8 cellular contexts compared by ENCODE assay signal in the genomic region with DNA sequence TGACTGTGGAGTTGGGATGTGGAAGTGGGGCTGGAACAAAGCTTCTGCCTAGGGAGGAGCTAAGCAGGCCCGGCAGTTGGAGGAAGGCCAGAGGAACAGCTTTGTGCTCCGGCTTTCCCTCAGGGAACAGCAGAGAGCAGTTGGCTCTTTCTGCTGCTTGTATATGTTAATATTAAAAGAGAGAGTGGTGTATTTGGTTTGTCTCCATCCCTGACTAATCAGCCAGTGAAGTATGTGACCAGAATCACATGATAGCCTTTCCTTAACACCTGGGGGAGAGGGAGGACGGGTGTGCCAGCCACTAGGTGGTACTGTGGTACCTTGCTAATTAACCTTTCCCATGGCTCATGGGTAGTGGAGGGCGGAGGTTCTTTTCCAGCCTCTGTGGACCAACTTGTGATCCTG. TPM values are rescaled to one million over a fixed set of nuclear protein-coding genes. Genes with fewer than 3 reads are reported as not detected.
A peak's percentile ranks its signal among the peaks of the same experiment; 100 is the strongest.
DNase-seq lines count a peak whose midpoint lies in the region; ATAC-seq and TF ChIP-seq lines count a peak whose summit lies in the region.

No MANE protein-coding gene starts in this region.

- no peaks in the 10 kb centered on the region for H3K27me3 ChIP-seq in DND-41 (ENCODE audit: insufficient read depth, low read length, poor library complexity)
- no peaks in the 10 kb centered on the region for H3K27me3 ChIP-seq in mesendoderm (ENCODE audit: insufficient read depth, low read length, poor library complexity)

- no peaks in the 10 kb centered on the region for H3K9me3 ChIP-seq in DND-41 (ENCODE audit: insufficient read depth, low read length, severe bottlenecking)

- no peak overlapping the region for H4K8ac ChIP-seq in mesendoderm (ENCODE audit: low read depth, low read length)

- H2BK5ac ChIP-seq in mesendoderm (ENCODE audit: low read length) = no peak overlapping the region

- H3K9ac ChIP-seq in DND-41 (ENCODE audit: low read depth, low read length) (no peak overlapping the region), mesendoderm (ENCODE audit: low read length) (no peak overlapping the region)

- H3K79me1 ChIP-seq in mesendoderm (ENCODE audit: low read length) = peaks cover 2% of the 10 kb centered on the region

- H3K27ac ChIP-seq in DND-41 (ENCODE audit: low read length) = no peak overlapping the region
- H3K27ac ChIP-seq in mesendoderm (ENCODE audit: low read depth, low read length) = no peak overlapping the region

- no peak overlapping the region for H4K5ac ChIP-seq in mesendoderm (ENCODE audit: low read length)

- no peak overlapping the region for H2AK5ac ChIP-seq in mesendoderm (ENCODE audit: low read length)

- TF ChIP-seq CTCF in DND-41 (IDR thresholded peaks at IDR 0.05; ENCODE audit: borderline replicate concordance, extremely low read depth, low read length, poor library complexity, severe bottlenecking) = peak; percentile 64

- H3K4me1 ChIP-seq in DND-41 (ENCODE audit: insufficient read depth, low read length) (no peaks in the 10 kb centered on the region), mesendoderm (ENCODE audit: control insufficient read depth, low read depth, low read length) (no peaks in the 10 kb centered on the region)

- H3K18ac ChIP-seq in mesendoderm (ENCODE audit: low read length) = no peak overlapping the region

- no peak overlapping the region for H2BK15ac ChIP-seq in mesendoderm (replicated peaks; ENCODE audit: low read depth)

- no peak overlapping the region for H3K4me2 ChIP-seq in DND-41 (ENCODE audit: insufficient read depth, low read length)
- no peak overlapping the region for H3K4me2 ChIP-seq in mesendoderm (ENCODE audit: low read length)

- H3K23ac ChIP-seq in mesendoderm (ENCODE audit: low read length) = no peak overlapping the region

- no peak overlapping the region for H3K56ac ChIP-seq in mesendoderm (ENCODE audit: low read length)

- H3K36me3 ChIP-seq in DND-41 (ENCODE audit: insufficient read depth, low read length) = peaks cover 59% of the 10 kb centered on the region
- peaks cover 10% of the 10 kb centered on the region for H3K36me3 ChIP-seq in mesendoderm (ENCODE audit: control insufficient read depth, insufficient read depth, low read length)

- no CpG with 5 or more reads among the region's 4 CpGs for WGBS in mesendoderm (ENCODE audit: extremely low coverage, insufficient coverage, low lambda C conversion rate)

- peaks cover 14% of the 10 kb centered on the region for H4K20me1 ChIP-seq in DND-41 (ENCODE audit: insufficient read depth, low read length)

- no peak overlapping the region for H2AFZ ChIP-seq in DND-41 (ENCODE audit: low read depth, low read length)

- DNase-seq in DND-41 = peak; percentile 28
- DNase-seq in LHCN-M2 (ENCODE audit: low read depth) = peak; percentile 46
- peak; percentile 19 for DNase-seq in dedifferentiated amniotic fluid mesenchymal stem cell (ENCODE audit: extremely low spot score)
- DNase-seq in mesendoderm = peak; percentile 79
- DNase-seq in pons (ENCODE audit: low spot score) = no peak
- DNase-seq in NCI-H187 treated with DMSO at 0.1 percent for 48 hours (lab: John Stamatoyannopoulos, UW) = no peak
- DNase-seq in hepatic stellate cell (ENCODE audit: low spot score) = no peak

- no peak overlapping the region for H3K4ac ChIP-seq in mesendoderm (ENCODE audit: low read depth, low read length)

- ATAC-seq in DND-41 (ENCODE audit: insufficient read depth, low read depth) (peak; percentile 60), SK-N-SH treated with all-trans-retinoic acid at 6 μM for 48 hours (peak; percentile 64)

- H3K4me3 ChIP-seq in DND-41 (ENCODE audit: low read depth in 1 of 2, low read length in 2 of 2) (no peak overlapping the region), mesendoderm (ENCODE audit: low read length) (no peak overlapping the region)

- H3K79me2 ChIP-seq in DND-41 (ENCODE audit: insufficient read depth, low read length) (peaks cover 4% of the 10 kb centered on the region), mesendoderm (ENCODE audit: control insufficient read depth, insufficient read depth, low read length) (no peaks in the 10 kb centered on the region)

- H2BK120ac ChIP-seq in mesendoderm (ENCODE audit: low read depth, low read length) = no peak overlapping the region

TF ChIP-seq in SK-N-SH treated with all-trans-retinoic acid at 6 μM for 48 hours, 23 proteins besides CTCF, POLR2A, EP300 and RAD21 (continues in another document):
- TF ChIP-seq, protein P1, sequence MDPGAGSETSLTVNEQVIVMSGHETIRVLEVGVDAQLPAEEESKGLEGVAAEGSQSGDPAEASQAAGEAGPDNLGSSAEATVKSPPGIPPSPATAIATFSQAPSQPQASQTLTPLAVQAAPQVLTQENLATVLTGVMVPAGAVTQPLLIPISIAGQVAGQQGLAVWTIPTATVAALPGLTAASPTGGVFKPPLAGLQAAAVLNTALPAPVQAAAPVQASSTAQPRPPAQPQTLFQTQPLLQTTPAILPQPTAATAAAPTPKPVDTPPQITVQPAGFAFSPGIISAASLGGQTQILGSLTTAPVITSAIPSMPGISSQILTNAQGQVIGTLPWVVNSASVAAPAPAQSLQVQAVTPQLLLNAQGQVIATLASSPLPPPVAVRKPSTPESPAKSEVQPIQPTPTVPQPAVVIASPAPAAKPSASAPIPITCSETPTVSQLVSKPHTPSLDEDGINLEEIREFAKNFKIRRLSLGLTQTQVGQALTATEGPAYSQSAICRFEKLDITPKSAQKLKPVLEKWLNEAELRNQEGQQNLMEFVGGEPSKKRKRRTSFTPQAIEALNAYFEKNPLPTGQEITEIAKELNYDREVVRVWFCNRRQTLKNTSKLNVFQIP (CRISPR knock-in tag; IDR thresholded peaks at IDR 0.05; ENCODE audit: borderline replicate concordance, low read depth) = no peak
- TF ChIP-seq, protein P2, sequence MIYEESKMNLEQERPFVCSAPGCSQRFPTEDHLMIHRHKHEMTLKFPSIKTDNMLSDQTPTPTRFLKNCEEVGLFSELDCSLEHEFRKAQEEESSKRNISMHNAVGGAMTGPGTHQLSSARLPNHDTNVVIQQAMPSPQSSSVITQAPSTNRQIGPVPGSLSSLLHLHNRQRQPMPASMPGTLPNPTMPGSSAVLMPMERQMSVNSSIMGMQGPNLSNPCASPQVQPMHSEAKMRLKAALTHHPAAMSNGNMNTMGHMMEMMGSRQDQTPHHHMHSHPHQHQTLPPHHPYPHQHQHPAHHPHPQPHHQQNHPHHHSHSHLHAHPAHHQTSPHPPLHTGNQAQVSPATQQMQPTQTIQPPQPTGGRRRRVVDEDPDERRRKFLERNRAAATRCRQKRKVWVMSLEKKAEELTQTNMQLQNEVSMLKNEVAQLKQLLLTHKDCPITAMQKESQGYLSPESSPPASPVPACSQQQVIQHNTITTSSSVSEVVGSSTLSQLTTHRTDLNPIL (CRISPR knock-in tag; IDR thresholded peaks at IDR 0.05; ENCODE audit: low read depth) = no peak
- TF ChIP-seq, protein P3, sequence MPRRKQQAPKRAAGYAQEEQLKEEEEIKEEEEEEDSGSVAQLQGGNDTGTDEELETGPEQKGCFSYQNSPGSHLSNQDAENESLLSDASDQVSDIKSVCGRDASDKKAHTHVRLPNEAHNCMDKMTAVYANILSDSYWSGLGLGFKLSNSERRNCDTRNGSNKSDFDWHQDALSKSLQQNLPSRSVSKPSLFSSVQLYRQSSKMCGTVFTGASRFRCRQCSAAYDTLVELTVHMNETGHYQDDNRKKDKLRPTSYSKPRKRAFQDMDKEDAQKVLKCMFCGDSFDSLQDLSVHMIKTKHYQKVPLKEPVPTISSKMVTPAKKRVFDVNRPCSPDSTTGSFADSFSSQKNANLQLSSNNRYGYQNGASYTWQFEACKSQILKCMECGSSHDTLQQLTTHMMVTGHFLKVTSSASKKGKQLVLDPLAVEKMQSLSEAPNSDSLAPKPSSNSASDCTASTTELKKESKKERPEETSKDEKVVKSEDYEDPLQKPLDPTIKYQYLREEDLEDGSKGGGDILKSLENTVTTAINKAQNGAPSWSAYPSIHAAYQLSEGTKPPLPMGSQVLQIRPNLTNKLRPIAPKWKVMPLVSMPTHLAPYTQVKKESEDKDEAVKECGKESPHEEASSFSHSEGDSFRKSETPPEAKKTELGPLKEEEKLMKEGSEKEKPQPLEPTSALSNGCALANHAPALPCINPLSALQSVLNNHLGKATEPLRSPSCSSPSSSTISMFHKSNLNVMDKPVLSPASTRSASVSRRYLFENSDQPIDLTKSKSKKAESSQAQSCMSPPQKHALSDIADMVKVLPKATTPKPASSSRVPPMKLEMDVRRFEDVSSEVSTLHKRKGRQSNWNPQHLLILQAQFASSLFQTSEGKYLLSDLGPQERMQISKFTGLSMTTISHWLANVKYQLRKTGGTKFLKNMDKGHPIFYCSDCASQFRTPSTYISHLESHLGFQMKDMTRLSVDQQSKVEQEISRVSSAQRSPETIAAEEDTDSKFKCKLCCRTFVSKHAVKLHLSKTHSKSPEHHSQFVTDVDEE (CRISPR knock-in tag; IDR thresholded peaks at IDR 0.05) = no peak
- TF ChIP-seq GLIS3 (CRISPR knock-in tag; IDR thresholded peaks at IDR 0.05) (no peak), SNAI2 (CRISPR knock-in tag; IDR thresholded peaks at IDR 0.05) (no peak), ZNF8 (CRISPR knock-in tag; IDR thresholded peaks at IDR 0.05) (no peak), OSR1 (CRISPR knock-in tag; IDR thresholded peaks at IDR 0.05) (no peak), ESRRG (CRISPR knock-in tag; IDR thresholded peaks at IDR 0.05) (no peak), ARNTL (CRISPR knock-in tag; IDR thresholded peaks at IDR 0.05; ENCODE audit: borderline replicate concordance, low read depth) (no peak)

RNA-seq across cellular contexts. Expression of a gene that starts 10.0 kb away (rescaled TPM):
- 35.4 and 40.8 TPM in 2 replicates for total RNA-seq in LHCN-M2 (2014; rRNA removed)
- polyA plus RNA-seq in LHCN-M2 (2012) = 22.9 TPM
- 35.7 TPM for polyA plus RNA-seq in mesendoderm (2013, experiment 1 of 2)
- polyA plus RNA-seq in mesendoderm (2013, experiment 2 of 2) = 34.9 TPM

RNA-seq across cellular contexts. Expression of a gene that starts 10.1 kb away (rescaled TPM):
- total RNA-seq in LHCN-M2 (2014; rRNA removed) = 50.1 and 63.5 TPM in 2 replicates
- 52.7 TPM for polyA plus RNA-seq in LHCN-M2 (2012)
- 43.7 TPM for polyA plus RNA-seq in mesendoderm (2013, experiment 1 of 2)
- polyA plus RNA-seq in mesendoderm (2013, experiment 2 of 2) = 44.0 TPM

RNA-seq across cellular contexts. Expression of a gene that starts 29.5 kb away (rescaled TPM):
- 569 and 621 TPM in 2 replicates for total RNA-seq in LHCN-M2 (2014; rRNA removed)
- polyA plus RNA-seq in LHCN-M2 (2012) = 919 TPM
- 357 TPM for polyA plus RNA-seq in mesendoderm (2013, experiment 1 of 2)
- 372 TPM for polyA plus RNA-seq in mesendoderm (2013, experiment 2 of 2)

RNA-seq across cellular contexts. Expression of a gene that starts 40.9 kb away (rescaled TPM):
- total RNA-seq in LHCN-M2 (2014; rRNA removed) = 34.8 and 45.4 TPM in 2 replicates
- 40.7 TPM for polyA plus RNA-seq in LHCN-M2 (2012)
- 24.7 TPM for polyA plus RNA-seq in mesendoderm (2013, experiment 1 of 2)
- 23.8 TPM for polyA plus RNA-seq in mesendoderm (2013, experiment 2 of 2)

RNA-seq across cellular contexts. Expression of a gene that starts 48.3 kb away (rescaled TPM):
- total RNA-seq in LHCN-M2 (2014; rRNA removed) = not detected in 2 replicates
- 0.02 TPM for polyA plus RNA-seq in LHCN-M2 (2012)
- not detected for polyA plus RNA-seq in mesendoderm (2013, experiment 1 of 2)
- polyA plus RNA-seq in mesendoderm (2013, experiment 2 of 2) = 0.03 TPM

Comparison
In these comparisons a context has a peak if more than half of its experiments do, and no peak if none do; other contexts are left out.
1. DNase-seq: peak in DND-41 (single experiment), LHCN-M2 (single experiment), dedifferentiated amniotic fluid mesenchymal stem cell (single experiment) and mesendoderm (single experiment); none in pons (single experiment), NCI-H187 treated with DMSO at 0.1 percent for 48 hours (single experiment) and hepatic stellate cell (single experiment).